In the genomic region with DNA sequence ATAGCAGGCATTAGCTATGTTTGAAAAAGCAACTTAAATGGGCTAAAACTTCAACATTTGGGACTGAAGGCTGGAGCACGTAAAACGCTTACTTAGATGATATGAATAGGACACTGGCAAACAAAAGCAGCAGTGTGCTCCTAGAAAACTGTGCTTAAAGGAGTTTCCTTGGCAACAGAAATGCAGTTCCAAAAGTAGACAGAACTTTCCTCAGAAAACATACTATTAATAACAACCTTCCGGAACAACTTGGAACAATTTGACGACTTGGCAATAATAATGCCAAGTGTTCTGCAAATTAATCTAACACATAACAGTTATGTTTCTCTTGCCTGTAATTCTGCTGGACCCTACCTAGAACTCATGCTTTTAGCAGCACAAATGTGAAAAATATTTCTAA, we compare ENCODE assay signal across 11 cellular contexts.
DNase-seq lines count a peak whose midpoint lies in the region; ATAC-seq, FAIRE-seq and TF ChIP-seq lines count a peak whose summit lies in the region.
"Had no signal": no experiment of that assay in that cellular context is flagged by ENCODE, and none has a peak within 500 bp of the region (broad histone marks: within the 10 kb centered on the region; RNA-seq: fewer than 3 reads in every experiment).

No MANE protein-coding gene starts in this region.

- H3K27ac ChIP-seq in A549 (no peak overlapping the region), brain microvascular endothelial cell (no peak overlapping the region), right atrium auricular region (peak overlapping the region; percentile 75 to 88), ovary (peak overlapping the region; percentile 23 to 76)
- H3K27ac ChIP-seq: VCaP had no signal

- TF ChIP-seq CTCF in A549 (IDR thresholded peaks at IDR 0.05) (no peak), brain microvascular endothelial cell (IDR thresholded peaks at IDR 0.05; ENCODE audit: low read depth, low read length, missing control alignments) (no peak), right atrium auricular region (IDR thresholded peaks at IDR 0.05) (no peak), ovary (IDR thresholded peaks at IDR 0.05) (no peak)

- WGBS in A549 (ENCODE audit: missing lambda C conversion rate) = 89% methylated on average over 4 of the region's 4 CpGs
- 0 to 3% (median 3%) methylated on average over 4 of the region's 4 CpGs for WGBS in ovary, 3 donors

- H3K27me3 ChIP-seq in brain microvascular endothelial cell (replicated peaks) (no peaks in the 10 kb centered on the region), right atrium auricular region (no peaks in the 10 kb centered on the region), ovary (no peaks in the 10 kb centered on the region)

- in situ Hi-C loops in brain microvascular endothelial cell (cut with HindIII; ENCODE audit: low pct_ligation_motif_present, low sequenced_read_pairs) = no loop called here

- DNase-seq in A549 (ENCODE audit: low read depth in 1 of 2, low spot score in 1 of 2) (no peak), brain microvascular endothelial cell (peak; percentile 31), right atrium auricular region (ENCODE audit: low spot score) (no peak), ovary (peak in 1 of 5 donors; percentile 23), DMS79 treated with DMSO at 0.1 percent for 48 hours (lab: John Stamatoyannopoulos, UW) (no peak), SIG-M5 (lab: John Stamatoyannopoulos, UW) (no peak), NCI-H1092 treated with DMSO at 0.1 percent for 48 hours (lab: John Stamatoyannopoulos, UW) (no peak), NCI-H1436 treated with DMSO at 0.1 percent for 48 hours (lab: John Stamatoyannopoulos, UW) (no peak)
- DNase-seq: erythroblast, PC-3 had no signal

- CTCF ChIA-PET in A549 (lab: Yijun Ruan, JAX) = no interaction called here

- H3K36me3 ChIP-seq in brain microvascular endothelial cell (replicated peaks) = no peaks in the 10 kb centered on the region
- H3K36me3 ChIP-seq in right atrium auricular region = no peaks in the 10 kb centered on the region
- no peaks in the 10 kb centered on the region for H3K36me3 ChIP-seq in ovary

- intact Hi-C loops in ovary (cut with DNase I) = no loop called here

- TF ChIP-seq RAD21 in A549 (conservative IDR thresholded peaks at IDR 0.05 in 1 of 2, IDR thresholded peaks at IDR 0.05 in 1 of 2) = no peak

- POLR2A ChIA-PET in A549 (lab: Yijun Ruan, JAX) = no interaction called here

- TF ChIP-seq POLR2A in A549 (IDR thresholded peaks at IDR 0.05; ENCODE audit: low read length) = no peak
- no peak for TF ChIP-seq POLR2A in ovary (IDR thresholded peaks at IDR 0.05)

- TF ChIP-seq EP300 in A549 (IDR thresholded peaks at IDR 0.05) (no peak), ovary (IDR thresholded peaks at IDR 0.05) (no peak)

- H3K4me1 ChIP-seq in A549 (no peaks in the 10 kb centered on the region), right atrium auricular region (peaks cover 0 to 32% of the 10 kb centered on the region in 2 donors), ovary (ENCODE audit: insufficient read depth) (peaks cover 5% of the 10 kb centered on the region)

- H3K9me3 ChIP-seq in A549 = no peaks in the 10 kb centered on the region
- H3K9me3 ChIP-seq in right atrium auricular region = no peaks in the 10 kb centered on the region
- no peaks in the 10 kb centered on the region for H3K9me3 ChIP-seq in ovary

- no peak for FAIRE-seq in A549 (lab: Jason Lieb, UNC)

- no peak overlapping the region for H3K4me2 ChIP-seq in A549

- H3K4me3 ChIP-seq in A549 = no peak overlapping the region
- no peak overlapping the region for H3K4me3 ChIP-seq in brain microvascular endothelial cell (ENCODE audit: low read depth, low read length)
- peak overlapping the region in 1 of 2 donors; percentile 0 for H3K4me3 ChIP-seq in right atrium auricular region
- no peak overlapping the region for H3K4me3 ChIP-seq in ovary

- no peak for ATAC-seq in A549
- ATAC-seq: PC-3 had no signal

TF ChIP-seq in A549, 52 proteins besides CTCF, POLR2A, EP300 and RAD21:
- TF ChIP-seq MAFK (IDR thresholded peaks at IDR 0.05; ENCODE audit: partially characterized antibody) (peak; percentile 90), ZFP36 (IDR thresholded peaks at IDR 0.05; ENCODE audit: borderline replicate concordance, partially characterized antibody) (no peak)
TF ChIP-seq in A549: peak in this region for 1.

Comparison
In these comparisons a context has a peak if more than half of its experiments do, and no peak if none do; other contexts are left out.
1. H3K27ac ChIP-seq: peak in right atrium auricular region (2 of 2) and ovary (2 of 2); none in A549 (0 of 2) and brain microvascular endothelial cell (single experiment).